12 cellular contexts compared by ENCODE assay signal in genomic region chr5:73288803-73289720, GRCh38.
"Had no signal": no experiment of that assay in that cellular context is flagged by ENCODE, and none has a peak within 500 bp of the region (broad histone marks: within the 10 kb centered on the region; RNA-seq: fewer than 3 reads in every experiment).

No MANE protein-coding gene starts in this region.

- H3K9ac ChIP-seq: neural progenitor cell had no signal

- H3K4me3 ChIP-seq: gastroesophageal sphincter, neural progenitor cell, ovary, upper lobe of left lung had no signal

- H2AFZ ChIP-seq: neural progenitor cell had no signal

- H3K4me2 ChIP-seq: neural progenitor cell had no signal

- H3K4me1 ChIP-seq: gastroesophageal sphincter, neural progenitor cell, upper lobe of left lung had no signal

- DNase-seq: activated CD4-positive, alpha-beta T cell treated with anti-CD3 and anti-CD28 coated beads, Interleukin-2, amount 10 ng/mL, durations not matched to agents 7 days and 5 days; activated CD4-positive, CD25-positive, alpha-beta regulatory T cell; activated CD8-positive, alpha-beta memory T cell treated with anti-CD3 and anti-CD28 coated beads for 24 hours; activated naive CD4-positive, alpha-beta T cell treated with Interleukin-2 at 50 U/mL for 16 hours; left ventricle myocardium superior; ovary; stimulated activated CD4-positive, alpha-beta T cell treated with anti-CD3 and anti-CD28 coated beads, Interleukin-2, amount 100 ng/mL, for 48 hours; stimulated activated CD8-positive, alpha-beta memory T cell treated with anti-CD3 and anti-CD28 coated beads, Interleukin-4, amount 100 ng/mL, for 48 hours; upper lobe of left lung had no signal

- H3K9me3 ChIP-seq: gastroesophageal sphincter, upper lobe of left lung had no signal

- H3K36me3 Mint-ChIP-seq: neural progenitor cell had no signal

- H3K27ac Mint-ChIP-seq: activated CD4-positive, alpha-beta T cell treated with anti-CD3 and anti-CD28 coated beads, Interleukin-2, amount 10 ng/mL, durations not matched to agents 7 days and 5 days; neural progenitor cell; stimulated activated naive CD8-positive, alpha-beta T cell treated with anti-CD3 and anti-CD28 coated beads, Interleukin-15, Interleukin-2, amounts not matched to agents 100 ng/mL and 50 ng/mL, for 24 hours had no signal

- H3K4me3 Mint-ChIP-seq: activated CD4-positive, alpha-beta T cell treated with anti-CD3 and anti-CD28 coated beads, Interleukin-2, amount 10 ng/mL, durations not matched to agents 7 days and 5 days; neural progenitor cell; stimulated activated naive CD8-positive, alpha-beta T cell treated with anti-CD3 and anti-CD28 coated beads, Interleukin-15, Interleukin-2, amounts not matched to agents 100 ng/mL and 50 ng/mL, for 24 hours had no signal

- ATAC-seq: gastroesophageal sphincter, left ventricle myocardium superior had no signal

- H3K27me3 ChIP-seq: ovary, upper lobe of left lung had no signal

- H3K27ac ChIP-seq: gastroesophageal sphincter, neural progenitor cell, ovary, upper lobe of left lung had no signal

- H3K36me3 ChIP-seq: gastroesophageal sphincter, neural progenitor cell, ovary, upper lobe of left lung had no signal

- H3K4me1 Mint-ChIP-seq: activated CD4-positive, alpha-beta T cell treated with anti-CD3 and anti-CD28 coated beads, Interleukin-2, amount 10 ng/mL, durations not matched to agents 7 days and 5 days had no signal
